ENCODE assay signal across 21 cellular contexts in the genomic region with DNA sequence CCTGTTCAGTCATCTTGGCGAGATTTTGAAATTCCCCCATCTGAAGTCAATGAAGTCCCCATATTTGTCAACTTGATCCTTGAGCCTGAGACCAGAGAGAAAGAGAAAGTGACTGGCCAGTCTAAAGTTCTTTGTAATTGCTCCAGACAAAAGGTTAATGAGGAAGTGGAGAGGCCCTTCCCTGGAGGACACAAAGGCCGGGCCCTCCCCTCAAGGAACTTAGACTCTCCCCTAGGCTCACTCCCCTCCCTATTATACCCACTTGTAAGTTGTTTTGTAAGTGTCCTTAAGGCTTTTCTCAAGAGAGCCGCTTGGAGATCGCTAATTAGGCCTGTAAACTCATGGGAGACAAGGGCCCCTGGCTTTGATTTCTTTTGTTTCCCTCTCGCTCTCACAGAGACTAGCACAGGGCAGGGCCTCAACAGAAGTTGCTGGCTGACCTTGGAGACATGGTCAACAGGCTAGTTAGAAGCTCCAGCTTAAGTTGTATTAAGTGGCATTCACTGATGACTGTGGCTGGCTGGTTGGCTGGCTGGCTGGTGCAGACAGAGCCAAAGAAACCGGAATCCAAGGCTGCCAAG. TPM values are rescaled to one million over a fixed set of nuclear protein-coding genes. Genes with fewer than 3 reads are reported as not detected.
"Had no signal": no experiment of that assay in that cellular context is flagged by ENCODE, and none has a peak within 500 bp of the region (broad histone marks: within the 10 kb centered on the region; RNA-seq: fewer than 3 reads in every experiment).

No MANE protein-coding gene starts in this region.

- H3K4me1 ChIP-seq: colonic mucosa, left ventricle myocardium inferior, parathyroid adenoma, sigmoid colon, spleen, testis, upper lobe of left lung had no signal

- H3K27me3 ChIP-seq: brain microvascular endothelial cell, colonic mucosa, sigmoid colon, testis, upper lobe of left lung had no signal

- H3K4me3 ChIP-seq: colonic mucosa, left ventricle myocardium inferior, sigmoid colon, spleen, testis, upper lobe of left lung had no signal

- H3K36me3 ChIP-seq: brain microvascular endothelial cell, colonic mucosa, left ventricle myocardium inferior, sigmoid colon, spleen, upper lobe of left lung had no signal

- H3K9me3 ChIP-seq: colonic mucosa, left ventricle myocardium inferior, sigmoid colon, testis, upper lobe of left lung had no signal

- H3K27ac ChIP-seq: brain microvascular endothelial cell, colonic mucosa, left ventricle myocardium inferior, parathyroid adenoma, sigmoid colon, spleen, testis, upper lobe of left lung had no signal

- DNase-seq: activated B cell treated with CpG ODN at 0.5 μM for 24 hours; activated CD4-positive, alpha-beta T cell treated with anti-CD3 and anti-CD28 coated beads for 48 hours; activated CD8-positive, alpha-beta T cell treated with anti-CD3 and anti-CD28 coated beads for 36 hours; activated naive CD4-positive, alpha-beta T cell treated with Interleukin-2 at 50 U/mL for 16 hours; activated T-cell treated with anti-CD3 and anti-CD28 coated beads, Interleukin-2, amount 50 U/mL, for 1 hour; brain microvascular endothelial cell; central memory CD4-positive, alpha-beta T cell; colonic mucosa; erythroblast; foreskin melanocyte; kidney; left ventricle myocardium inferior; naive thymus-derived CD8-positive, alpha-beta T cell; sigmoid colon; spleen; stimulated activated CD4-positive, alpha-beta T cell treated with anti-CD3 and anti-CD28 coated beads, Interleukin-4, amount 100 ng/mL, for 4 hours; testis had no signal

- ATAC-seq: activated CD8-positive, alpha-beta T cell treated with anti-CD3 and anti-CD28 coated beads for 36 hours; activated T-helper 17 cell treated with anti-CD3 and anti-CD28 coated beads, Interleukin-2, amount 50 U/mL, for 72 hours; naive thymus-derived CD8-positive, alpha-beta T cell; stimulated activated memory B cell treated with anti-CD40 and anti-IgM and Interleukin-4, amounts not matched to agents 10 μg/mL and 1 μg/mL and 100 μg/mL, for 72 hours had no signal

RNA-seq across cellular contexts. Expression of a gene that starts 20.3 kb away (rescaled TPM):
- total RNA-seq: activated CD8-positive, alpha-beta T cell treated with anti-CD3 and anti-CD28 coated beads for 36 hours; activated T-helper 17 cell treated with anti-CD3 and anti-CD28 coated beads, Interleukin-2, amount 50 U/mL, for 72 hours; naive thymus-derived CD8-positive, alpha-beta T cell had no signal
